12 cellular contexts compared by ENCODE assay signal in the genomic region with DNA sequence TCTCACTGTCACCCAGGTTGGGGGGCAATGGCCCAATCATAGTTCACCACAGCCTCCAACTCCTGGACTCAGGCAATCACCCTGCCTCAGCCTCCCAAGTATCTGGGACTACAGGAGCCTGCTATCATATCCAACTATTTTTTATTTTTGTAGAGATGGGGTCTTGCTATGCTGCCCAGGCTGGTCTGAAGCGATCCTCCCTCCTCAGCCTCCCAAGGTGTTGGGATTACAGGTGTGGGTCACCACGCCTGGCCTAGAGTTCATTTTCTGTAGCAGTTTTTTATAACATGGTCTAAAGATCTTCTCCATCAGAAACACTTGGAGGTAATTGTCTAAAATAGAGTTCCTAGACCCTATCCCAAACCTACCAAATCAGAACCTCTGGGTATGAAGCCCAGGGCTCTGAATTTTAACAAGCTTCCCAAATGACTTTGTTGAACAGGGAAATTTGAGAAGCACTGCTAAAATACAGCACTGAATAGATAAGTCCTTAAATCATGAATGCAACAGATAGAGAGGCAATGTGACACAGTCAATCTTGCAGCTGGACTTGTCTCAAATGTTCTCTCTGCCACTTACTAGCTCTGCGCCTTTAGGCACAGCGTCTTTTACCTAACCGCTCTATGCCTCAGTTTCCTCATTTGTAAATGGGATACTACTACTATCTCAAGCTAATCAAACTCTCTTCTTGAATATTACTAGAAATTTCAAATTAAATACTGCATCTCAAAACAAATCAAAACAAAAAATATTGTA.
DNase-seq lines count a peak whose midpoint lies in the region; ATAC-seq, FAIRE-seq and TF ChIP-seq lines count a peak whose summit lies in the region.
"Had no signal": no experiment of that assay in that cellular context is flagged by ENCODE, and none has a peak within 500 bp of the region (broad histone marks: within the 10 kb centered on the region; RNA-seq: fewer than 3 reads in every experiment).

No MANE protein-coding gene starts in this region.

- H2AFZ ChIP-seq in IMR-90 (replicated peaks; ENCODE audit: low read length, poor library complexity) (no peak overlapping the region), H1 (ENCODE audit: low read length) (no peak overlapping the region)
- H2AFZ ChIP-seq: GM23338 had no signal

- H3K23me2 ChIP-seq in H1 (ENCODE audit: low read depth, low read length), result no peaks in the 10 kb centered on the region

- H3K9me3 ChIP-seq in HEK293 (ENCODE audit: control insufficient read depth, insufficient read depth, low read depth, low read length) (no peaks in the 10 kb centered on the region), IMR-90 (ENCODE audit: control insufficient read depth, insufficient read depth, low read length) (no peaks in the 10 kb centered on the region), H1 (ENCODE audit: insufficient read depth in 2 of 2, low read depth in 1 of 2, low read length in 1 of 2) (no peaks in the 10 kb centered on the region), skeletal muscle tissue (ENCODE audit: control insufficient read depth in 3 of 3, low read length in 3 of 3) (no peaks in the 10 kb centered on the region), transverse colon (no peaks in the 10 kb centered on the region)

- no peak overlapping the region for H2BK15ac ChIP-seq in IMR-90 (ENCODE audit: low read depth, low read length)
- no peak overlapping the region for H2BK15ac ChIP-seq in H1 (ENCODE audit: low read length)

- no peak overlapping the region for H3K9ac ChIP-seq in IMR-90 (ENCODE audit: low read depth, low read length)
- H3K9ac ChIP-seq in H1 (replicated peaks in 1 of 4; ENCODE audit: extremely low read depth in 1 of 4, low read depth in 3 of 4, low read length in 3 of 4), result no peak overlapping the region
- H3K9ac ChIP-seq in skeletal muscle tissue (ENCODE audit: low read depth in 1 of 3, low read length in 3 of 3), result peak overlapping the region in 1 of 3 donors; percentile 1

- POLR2A ChIA-PET in HEK293 (lab: Yijun Ruan, JAX) (no interaction called here), IMR-90 (lab: Charles Lee; ENCODE audit: unreplicated experiment) (no interaction called here), H1 (lab: Charles Lee; ENCODE audit: partially characterized antibody) (interaction anchor here (1.4 kb wide), 1 partner anchor 10 kb away, joined by 3 read pairs; no protein-coding TSS in a partner anchor)

- H2BK12ac ChIP-seq in H1 (ENCODE audit: low read depth, low read length), result no peak overlapping the region

- CTCF ChIA-PET in HEK293 (lab: Yijun Ruan, JAX) (interaction anchor here (0.6 to 1.7 kb wide), 4 partner anchors 11 to 498 kb away, joined by 3 to 4 read pairs (median 4); partner anchors contain the start of gene ZNF12), IMR-90 (lab: Yijun Ruan, JAX) (no interaction called here), H1 (lab: Charles Lee; ENCODE audit: partially characterized antibody) (interaction anchor here (1.6 kb wide), 1 partner anchor 114 kb away, joined by 4 read pairs; no protein-coding TSS in a partner anchor)

- in situ Hi-C loops in IMR-90 (cut with MboI; ENCODE audit: low sequenced_read_pairs) (no loop called here), transverse colon (cut with MboI; ENCODE audit: low pct_ligation_motif_present in 1 of 4, low pct_unique_long_range_greater_than_20kb in 1 of 4, low sequenced_read_pairs in 3 of 4) (no loop called here)

- 0 out of 2 replicates have a peak overlapping the region, but pooled peaks have one; percentile 54 for H3K4ac ChIP-seq in IMR-90 (ENCODE audit: low read depth, low read length)
- no peak overlapping the region for H3K4ac ChIP-seq in H1 (replicated peaks; ENCODE audit: insufficient read length, low read depth, low read length)

- BruUV-seq in IMR-90 (replicated peaks; lab: Mats Ljungman, UMichigan), result no TSS peak

- H2BK5ac ChIP-seq in IMR-90 (ENCODE audit: low read depth, low read length, poor library complexity, severe bottlenecking), result no peak overlapping the region
- no peak overlapping the region for H2BK5ac ChIP-seq in H1 (ENCODE audit: low read depth, low read length)

- no peak overlapping the region for H3K23ac ChIP-seq in IMR-90 (ENCODE audit: low read depth, low read length)
- no peak overlapping the region for H3K23ac ChIP-seq in H1 (ENCODE audit: insufficient read length)

- H2AK5ac ChIP-seq in IMR-90 (ENCODE audit: low read depth, low read length) (no peak overlapping the region), H1 (ENCODE audit: low read depth, low read length) (no peak overlapping the region)

- H4K91ac ChIP-seq in IMR-90 (ENCODE audit: insufficient read depth, low read depth, low read length), result no peak overlapping the region
- no peak overlapping the region for H4K91ac ChIP-seq in H1 (replicated peaks; ENCODE audit: insufficient read length, low read length)

- H3K79me2 ChIP-seq in H1 (ENCODE audit: control insufficient read depth in 1 of 2, insufficient read depth in 2 of 2, low read length in 2 of 2), result 0 out of 4 replicates have a peak, but pooled peaks cover 0 to 7% of the 10 kb centered on the region in 2 experiments

- H3K27ac ChIP-seq in HEK293 (ENCODE audit: extremely low read depth, low read depth, low read length), result no peak overlapping the region
- no peak overlapping the region for H3K27ac ChIP-seq in IMR-90 (ENCODE audit: insufficient read depth, low read length)
- no peak overlapping the region for H3K27ac ChIP-seq in H1 (ENCODE audit: low read depth, low read length)
- H3K27ac ChIP-seq in skeletal muscle tissue (ENCODE audit: low read depth, low read length), result peak overlapping the region; percentile 63
- H3K27ac ChIP-seq in transverse colon, result no peak overlapping the region

- no peak for TF ChIP-seq POLR2A in IMR-90 (IDR thresholded peaks at IDR 0.05; ENCODE audit: low read depth, low read length)
- TF ChIP-seq POLR2A in H1 (IDR thresholded peaks at IDR 0.05; ENCODE audit: control extremely low read depth in 1 of 2, low read depth in 2 of 2, low read length in 2 of 2), result no peak
- TF ChIP-seq POLR2A in transverse colon (IDR thresholded peaks at IDR 0.05), result no peak

- H2BK20ac ChIP-seq in IMR-90 (ENCODE audit: low read depth, low read length), result no peak overlapping the region
- no peak overlapping the region for H2BK20ac ChIP-seq in H1 (ENCODE audit: low read length)

- dilution Hi-C loops in IMR-90 (cut with HindIII; ENCODE audit: low sequenced_read_pairs, unreplicated experiment), result no loop called here

- H3K4me1 ChIP-seq in HEK293 (ENCODE audit: control insufficient read depth, insufficient read depth, low read length) (peaks cover 4% of the 10 kb centered on the region; the same call in 1 of the 2 replicates), IMR-90 (ENCODE audit: control insufficient read depth, insufficient read depth, low read length) (peaks cover 9% of the 10 kb centered on the region), H1 (replicated peaks in 1 of 4; ENCODE audit: control insufficient read depth in 3 of 4, insufficient read depth in 4 of 4, low read length in 3 of 4) (no peaks in the 10 kb centered on the region; a peak in 1 of 7 replicates), skeletal muscle tissue (ENCODE audit: control insufficient read depth in 3 of 3, insufficient read depth in 3 of 3, low read length in 3 of 3) (peaks cover 7 to 21% (median 10%) of the 10 kb centered on the region in 3 donors), transverse colon (peaks cover 0 to 12% (median 0%) of the 10 kb centered on the region in 4 donors)

- H3K27me3 ChIP-seq in IMR-90 (ENCODE audit: control insufficient read depth, insufficient read depth, low read length) (no peaks in the 10 kb centered on the region), H1 (replicated peaks in 1 of 4; ENCODE audit: control insufficient read depth in 3 of 4, extremely low read depth in 1 of 4, insufficient read depth in 3 of 4, low read length in 3 of 4) (no peaks in the 10 kb centered on the region), skeletal muscle tissue (ENCODE audit: control insufficient read depth in 3 of 3, insufficient read depth in 3 of 3, low read length in 3 of 3) (no peaks in the 10 kb centered on the region), transverse colon (no peaks in the 10 kb centered on the region)

- intact Hi-C loops in IMR-90 (cut with micrococcal nuclease), result no loop called here
- intact Hi-C loops in transverse colon (cut with DNase I; ENCODE audit: low total_unique reads), result loop anchor here (10.0 kb wide), 1 partner anchor 336 kb away; no protein-coding TSS in a partner anchor

- H3K4me2 ChIP-seq in IMR-90 (ENCODE audit: low read depth, low read length) (no peak overlapping the region), H1 (ENCODE audit: insufficient read depth in 1 of 2, low read depth in 2 of 2, low read length in 2 of 2) (no peak overlapping the region)
- H3K4me2 ChIP-seq: GM23338 had no signal

- H2AK9ac ChIP-seq in IMR-90 (replicated peaks; ENCODE audit: low read depth, low read length, poor library complexity), result no peak overlapping the region

- TF ChIP-seq EP300 in H1 (IDR thresholded peaks at IDR 0.05; ENCODE audit: borderline replicate concordance in 1 of 2, low read depth in 2 of 2, low read length in 2 of 2) (no peak), transverse colon (IDR thresholded peaks at IDR 0.05; ENCODE audit: low read depth) (no peak)

- H3K56ac ChIP-seq in IMR-90 (ENCODE audit: extremely low read depth, insufficient read depth, low read length) (no peak overlapping the region), H1 (replicated peaks; ENCODE audit: insufficient read length, low read depth, low read length) (no peak overlapping the region)

- TF ChIP-seq CTCF in HEK293 (tag by site-specific recombination; IDR thresholded peaks at IDR 0.05), result no peak
- TF ChIP-seq CTCF in IMR-90 (conservative IDR thresholded peaks at IDR 0.05; ENCODE audit: low read depth, low read length), result no peak
- TF ChIP-seq CTCF in H1 (IDR thresholded peaks at IDR 0.05; ENCODE audit: control extremely low read depth in 1 of 3, insufficient read depth in 1 of 3, low read depth in 1 of 3, low read length in 3 of 3), result no peak
- TF ChIP-seq CTCF in transverse colon (IDR thresholded peaks at IDR 0.05), result no peak

- H3K14ac ChIP-seq in IMR-90 (replicated peaks; ENCODE audit: low read depth, low read length) (no peak overlapping the region; the same call in 1 of the 2 replicates), H1 (ENCODE audit: insufficient read length) (no peak overlapping the region)

- no CpG with 5 or more reads among the region's 5 CpGs for WGBS in IMR-90 (ENCODE audit: extremely low coverage in 2 of 2, insufficient read length in 1 of 2), 2 experiments
- 96% methylated on average over 5 of the region's 5 CpGs; no CpG with 5 or more reads in 1 of the 2 experiments for WGBS in H1 (ENCODE audit: extremely low coverage in 1 of 2, insufficient coverage in 1 of 2, insufficient read length in 1 of 2, insufficient replicate concordance in 2 of 2, low coverage in 1 of 2, low lambda C conversion rate in 2 of 2, missing lambda C conversion rate in 1 of 2), 2 experiments
- WGBS in transverse colon (ENCODE audit: low coverage in 1 of 2), 2 donors, result 93% methylated on average over 4 to 5 of the region's 5 CpGs

- no peak overlapping the region for H2BK120ac ChIP-seq in IMR-90 (ENCODE audit: low read depth, low read length)
- H2BK120ac ChIP-seq in H1 (replicated peaks; ENCODE audit: low read depth, low read length), result no peak overlapping the region

- H3K79me1 ChIP-seq in IMR-90 (ENCODE audit: low read depth in 1 of 2, low read length in 2 of 2) (peaks cover 27 to 92% of the 10 kb centered on the region in 2 experiments), H1 (ENCODE audit: low read depth, low read length) (no peaks in the 10 kb centered on the region)

- no peak for FAIRE-seq in H1 (lab: Jason Lieb, UNC)
- FAIRE-seq: A204.1 had no signal

- H4K8ac ChIP-seq in IMR-90 (ENCODE audit: low read depth in 2 of 2, low read length in 2 of 2) (no peak overlapping the region), H1 (ENCODE audit: extremely low read depth, insufficient read depth, low read length) (no peak overlapping the region)

- H4K5ac ChIP-seq in IMR-90 (ENCODE audit: low read depth, low read length) (no peak overlapping the region), H1 (ENCODE audit: insufficient read length, low read depth, low read length) (no peak overlapping the region)

- no peaks in the 10 kb centered on the region for H3K36me3 ChIP-seq in HEK293 (ENCODE audit: control insufficient read depth in 2 of 2, insufficient read depth in 1 of 2, low read length in 2 of 2)
- H3K36me3 ChIP-seq in IMR-90 (ENCODE audit: control insufficient read depth, insufficient read depth, low read length), result no peaks in the 10 kb centered on the region
- H3K36me3 ChIP-seq in H1 (ENCODE audit: control insufficient read depth in 2 of 4, insufficient read depth in 4 of 4, low read length in 3 of 4), result no peaks in the 10 kb centered on the region
- H3K36me3 ChIP-seq in skeletal muscle tissue (ENCODE audit: control insufficient read depth in 3 of 3, insufficient read depth in 3 of 3, low read length in 3 of 3), result no peaks in the 10 kb centered on the region
- H3K36me3 ChIP-seq in transverse colon, result no peaks in the 10 kb centered on the region

- no peak for ATAC-seq in IMR-90 (ENCODE audit: low read depth)
- ATAC-seq: GM23338 had no signal

- H3K18ac ChIP-seq in IMR-90 (ENCODE audit: low read depth, low read length), result no peak overlapping the region
- H3K18ac ChIP-seq in H1 (ENCODE audit: extremely low read depth, low read length), result no peak overlapping the region

- no peak for DNase-seq in IMR-90
- DNase-seq in H1 (ENCODE audit: low read depth in 1 of 2, low spot score in 2 of 2), result no peak
- DNase-seq in NCI-H526 treated with DMSO at 0.1 percent for 48 hours (lab: John Stamatoyannopoulos, UW), result no peak
- no peak for DNase-seq in transverse colon
- DNase-seq in NCI-H1105 (lab: John Stamatoyannopoulos, UW), result no peak
- DNase-seq: CD4-positive, alpha-beta memory T cell; DMS79; H9 had no signal

- H3K9me1 ChIP-seq in IMR-90 (ENCODE audit: insufficient read depth, low read length), result peaks cover 17% of the 10 kb centered on the region

- H4K20me1 ChIP-seq in IMR-90 (ENCODE audit: insufficient read depth, low read length) (peaks cover 20% of the 10 kb centered on the region; the same call in 1 of the 2 replicates), H1 (replicated peaks in 1 of 2; ENCODE audit: control insufficient read depth in 1 of 2, insufficient read depth in 2 of 2, low read length in 2 of 2) (no peaks in the 10 kb centered on the region)

- H3K4me3 ChIP-seq in HEK293 (ENCODE audit: low read depth, low read length) (no peak overlapping the region), IMR-90 (ENCODE audit: insufficient read depth, low read depth, low read length) (no peak overlapping the region), H1 (ENCODE audit: extremely low read depth in 1 of 4, insufficient read depth in 2 of 4, low read depth in 3 of 4, low read length in 4 of 4) (no peak overlapping the region), skeletal muscle tissue (ENCODE audit: low read length in 3 of 3) (peak overlapping the region; percentile 13 to 22 (median 19)), transverse colon (no peak overlapping the region)
- H3K4me3 ChIP-seq: GM23338 had no signal

- TF ChIP-seq RAD21 in IMR-90 (IDR thresholded peaks at IDR 0.05; ENCODE audit: low read length) (no peak), H1 (IDR thresholded peaks at IDR 0.05 in 1 of 2, conservative IDR thresholded peaks at IDR 0.05 in 1 of 2; ENCODE audit: low read depth in 2 of 2, low read length in 2 of 2) (no peak)

Comparison
In these comparisons a context has a peak if more than half of its experiments do, and no peak if none do; other contexts are left out.
1. H3K4me3 ChIP-seq: peak in skeletal muscle tissue (3 of 3); none in HEK293 (single experiment), IMR-90 (single experiment), H1 (0 of 4) and transverse colon (0 of 4).